12 cellular contexts compared by ENCODE assay signal in the genomic region with DNA sequence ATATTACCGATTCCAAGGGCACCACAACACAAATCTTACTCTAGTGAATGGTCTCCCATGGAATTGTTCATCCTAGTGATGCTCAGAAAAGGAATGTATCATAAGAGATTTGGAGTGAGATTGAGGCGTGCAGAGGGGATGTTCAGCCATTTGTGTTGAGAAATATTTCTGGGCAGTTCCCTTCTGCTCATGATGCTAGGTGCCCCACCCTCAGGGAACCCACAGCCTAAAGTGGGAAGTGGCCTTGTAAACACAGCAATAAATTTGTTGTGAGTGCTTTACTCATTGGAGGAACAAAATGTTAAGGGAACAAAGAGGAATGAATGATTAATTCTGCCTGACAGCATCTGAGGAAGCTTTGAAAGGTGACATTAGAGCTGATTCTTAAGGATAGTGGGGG.
DNase-seq lines count a peak whose midpoint lies in the region; ATAC-seq and TF ChIP-seq lines count a peak whose summit lies in the region.
"Had no signal": no experiment of that assay in that cellular context is flagged by ENCODE, and none has a peak within 500 bp of the region (broad histone marks: within the 10 kb centered on the region; RNA-seq: fewer than 3 reads in every experiment).

No MANE protein-coding gene starts in this region.

- no peak for TF ChIP-seq POLR2A in NB4 (IDR thresholded peaks at IDR 0.05; ENCODE audit: extremely low read depth, insufficient read length)

- H3K4me1 Mint-ChIP-seq in CD4-positive, alpha-beta memory T cell: peaks cover 16 to 47% (median 32%) of the 10 kb centered on the region in 4 donors
- H3K4me1 Mint-ChIP-seq in progenitor cell of endocrine pancreas (ENCODE audit: low read depth) (no peaks in the 10 kb centered on the region), Calu3 (ENCODE audit: low read depth, unreplicated experiment) (no peaks in the 10 kb centered on the region)
- peaks cover 14% of the 10 kb centered on the region for H3K4me1 Mint-ChIP-seq in activated naive CD4-positive, alpha-beta T cell treated with anti-CD3 and anti-CD28 coated beads, Interleukin-2, amount 10 ng/mL, durations not matched to agents 7 days and 5 days

- intact Hi-C loops in CD4-positive, alpha-beta memory T cell (cut with micrococcal nuclease): no loop called here
- intact Hi-C loops in Calu3 (cut with micrococcal nuclease; ENCODE audit: unreplicated experiment): no loop called here

- peaks cover 4% of the 10 kb centered on the region for H3K4me1 ChIP-seq in CD4-positive, alpha-beta memory T cell (ENCODE audit: insufficient read depth, low read length)

- peaks cover 26 to 30% of the 10 kb centered on the region in 2 donors for H3K36me3 Mint-ChIP-seq in CD4-positive, alpha-beta memory T cell
- H3K36me3 Mint-ChIP-seq in progenitor cell of endocrine pancreas (ENCODE audit: insufficient read depth) (peaks cover 13% of the 10 kb centered on the region), Calu3 (ENCODE audit: insufficient read depth, unreplicated experiment) (no peaks in the 10 kb centered on the region)
- H3K36me3 Mint-ChIP-seq in activated naive CD4-positive, alpha-beta T cell treated with anti-CD3 and anti-CD28 coated beads, Interleukin-2, amount 10 ng/mL, durations not matched to agents 7 days and 5 days: peaks cover 22% of the 10 kb centered on the region

- H3K36me3 ChIP-seq in CD4-positive, alpha-beta memory T cell (ENCODE audit: insufficient read depth, low read length): peaks cover 7% of the 10 kb centered on the region

- H3K27me3 ChIP-seq in CD4-positive, alpha-beta memory T cell (ENCODE audit: insufficient read depth, low read length): no peaks in the 10 kb centered on the region
- H3K27me3 ChIP-seq: stomach had no signal

- H3K27ac Mint-ChIP-seq in CD4-positive, alpha-beta memory T cell: peak overlapping the region in 4 of 7 donors; percentile 3 to 79 (median 19)
- peak overlapping the region; percentile 69 for H3K27ac Mint-ChIP-seq in progenitor cell of endocrine pancreas
- H3K27ac Mint-ChIP-seq in activated naive CD4-positive, alpha-beta T cell treated with anti-CD3 and anti-CD28 coated beads, Interleukin-2, amount 10 ng/mL, durations not matched to agents 7 days and 5 days: no peak overlapping the region
- no peak overlapping the region for H3K27ac Mint-ChIP-seq in Calu3 (ENCODE audit: unreplicated experiment)
- H3K27ac Mint-ChIP-seq: CD8-positive, alpha-beta T cell had no signal

- CTCF ChIA-PET in CD4-positive, alpha-beta memory T cell (lab: Charles Lee; ENCODE audit: partially characterized antibody): no interaction called here
- CTCF ChIA-PET in activated naive CD4-positive, alpha-beta T cell treated with anti-CD3 and anti-CD28 coated beads, Interleukin-2, amount 10 ng/mL, durations not matched to agents 7 days and 5 days (lab: Charles Lee): no interaction called here
- CTCF ChIA-PET in Calu3 (lab: Charles Lee): no interaction called here

- no peak for DNase-seq in CD4-positive, alpha-beta memory T cell
- peak; percentile 77 for DNase-seq in NB4 (ENCODE audit: low read depth)
- peak; percentile 13 for DNase-seq in globus pallidus (ENCODE audit: low spot score)
- no peak for DNase-seq in progenitor cell of endocrine pancreas (ENCODE audit: low spot score, unreplicated experiment)
- DNase-seq in activated naive CD4-positive, alpha-beta T cell treated with anti-CD3 and anti-CD28 coated beads, Interleukin-2, amount 10 ng/mL, durations not matched to agents 7 days and 5 days: no peak
- no peak for DNase-seq in Calu3
- DNase-seq in activated CD4-positive, alpha-beta T cell treated with anti-CD3 and anti-CD28 coated beads for 48 hours: no peak
- DNase-seq: CD8-positive, alpha-beta T cell; stomach; SW 1271 had no signal

- TF ChIP-seq CTCF in NB4 (IDR thresholded peaks at IDR 0.05; ENCODE audit: low read depth, low read length) (no peak), progenitor cell of endocrine pancreas (IDR thresholded peaks at IDR 0.05; ENCODE audit: unreplicated experiment) (no peak), Calu3 (IDR thresholded peaks at IDR 0.05; ENCODE audit: unreplicated experiment) (no peak)

- no peak overlapping the region for H3K27ac ChIP-seq in CD4-positive, alpha-beta memory T cell (ENCODE audit: low read depth, low read length)
- H3K27ac ChIP-seq: stomach had no signal

- H3K4me3 Mint-ChIP-seq in CD4-positive, alpha-beta memory T cell: no peak overlapping the region
- H3K4me3 Mint-ChIP-seq in progenitor cell of endocrine pancreas (ENCODE audit: low read depth): no peak overlapping the region
- no peak overlapping the region for H3K4me3 Mint-ChIP-seq in activated naive CD4-positive, alpha-beta T cell treated with anti-CD3 and anti-CD28 coated beads, Interleukin-2, amount 10 ng/mL, durations not matched to agents 7 days and 5 days
- H3K4me3 Mint-ChIP-seq in Calu3 (ENCODE audit: low read depth, unreplicated experiment): no peak overlapping the region
- H3K4me3 Mint-ChIP-seq: CD8-positive, alpha-beta T cell had no signal

- no peaks in the 10 kb centered on the region for H3K27me3 Mint-ChIP-seq in CD4-positive, alpha-beta memory T cell
- no peaks in the 10 kb centered on the region for H3K27me3 Mint-ChIP-seq in progenitor cell of endocrine pancreas
- no peaks in the 10 kb centered on the region for H3K27me3 Mint-ChIP-seq in activated naive CD4-positive, alpha-beta T cell treated with anti-CD3 and anti-CD28 coated beads, Interleukin-2, amount 10 ng/mL, durations not matched to agents 7 days and 5 days
- H3K27me3 Mint-ChIP-seq in Calu3 (ENCODE audit: unreplicated experiment): no peaks in the 10 kb centered on the region

- ATAC-seq in HG02840 (IDR thresholded peaks at IDR 0.05; ENCODE audit: low FRiP score, unreplicated experiment): no peak
- ATAC-seq: activated CD4-positive, CD25-positive, alpha-beta regulatory T cell treated with anti-CD3 and anti-CD28 coated beads, Interleukin-2, amount 50 U/mL, for 24 hours; CD8-positive, alpha-beta T cell had no signal

- POLR2A ChIA-PET in CD4-positive, alpha-beta memory T cell (lab: Charles Lee; ENCODE audit: partially characterized antibody): no interaction called here

- H3K4me3 ChIP-seq in CD4-positive, alpha-beta memory T cell (ENCODE audit: low read length in 2 of 2): no peak overlapping the region
- no peak overlapping the region for H3K4me3 ChIP-seq in NB4 (ENCODE audit: low read depth, low read length)
- H3K4me3 ChIP-seq: stomach had no signal

- H3K9me3 Mint-ChIP-seq in CD4-positive, alpha-beta memory T cell: no peaks in the 10 kb centered on the region
- H3K9me3 Mint-ChIP-seq in progenitor cell of endocrine pancreas (ENCODE audit: low read depth): no peaks in the 10 kb centered on the region
- no peaks in the 10 kb centered on the region for H3K9me3 Mint-ChIP-seq in activated naive CD4-positive, alpha-beta T cell treated with anti-CD3 and anti-CD28 coated beads, Interleukin-2, amount 10 ng/mL, durations not matched to agents 7 days and 5 days
- peaks cover 14% of the 10 kb centered on the region for H3K9me3 Mint-ChIP-seq in Calu3 (ENCODE audit: low read depth, unreplicated experiment)
- H3K9me3 Mint-ChIP-seq: CD8-positive, alpha-beta T cell had no signal

- no TSS peak for BruUV-seq in Calu3 (replicated peaks; lab: Mats Ljungman, UMichigan)

- H3K9me3 ChIP-seq in CD4-positive, alpha-beta memory T cell (ENCODE audit: control insufficient read depth in 1 of 2, low read length in 2 of 2): no peaks in the 10 kb centered on the region
- H3K9me3 ChIP-seq: stomach had no signal

Comparison
In these comparisons a context has a peak if more than half of its experiments do, and no peak if none do; other contexts are left out.
1. DNase-seq: peak in NB4 (single experiment) and globus pallidus (single experiment); none in CD4-positive, alpha-beta memory T cell (0 of 5), progenitor cell of endocrine pancreas (single experiment), activated naive CD4-positive, alpha-beta T cell treated with anti-CD3 and anti-CD28 coated beads, Interleukin-2, amount 10 ng/mL, durations not matched to agents 7 days and 5 days (single experiment), Calu3 (single experiment) and activated CD4-positive, alpha-beta T cell treated with anti-CD3 and anti-CD28 coated beads for 48 hours (single experiment).
2. H3K27ac Mint-ChIP-seq: peak in CD4-positive, alpha-beta memory T cell (4 of 7) and progenitor cell of endocrine pancreas (single experiment); none in activated naive CD4-positive, alpha-beta T cell treated with anti-CD3 and anti-CD28 coated beads, Interleukin-2, amount 10 ng/mL, durations not matched to agents 7 days and 5 days (single experiment) and Calu3 (single experiment).